ENCODE assay signal across 10 cellular contexts in the genomic region with DNA sequence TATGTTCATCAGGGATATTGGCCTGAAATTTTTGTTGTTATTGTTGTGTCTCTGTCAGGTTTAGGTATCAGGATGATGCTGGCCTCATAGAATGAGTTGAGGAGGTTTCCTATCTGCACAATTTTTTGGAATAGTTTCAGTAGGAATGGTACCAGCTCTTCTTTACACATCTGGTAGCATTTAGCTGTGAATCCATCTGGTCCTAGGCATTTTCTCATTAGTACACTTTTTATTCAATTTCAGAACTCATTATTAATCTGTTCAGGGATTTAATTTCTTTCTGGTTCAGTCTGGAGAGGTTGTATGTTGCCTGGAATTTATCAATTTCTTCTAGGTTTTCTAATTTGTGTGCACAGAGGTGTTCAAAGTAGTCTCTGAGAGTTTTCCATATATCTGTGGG. TPM values are rescaled to one million over a fixed set of nuclear protein-coding genes. Genes with fewer than 3 reads are reported as not detected.
"Had no signal": no experiment of that assay in that cellular context is flagged by ENCODE, and none has a peak within 500 bp of the region (broad histone marks: within the 10 kb centered on the region; RNA-seq: fewer than 3 reads in every experiment).

No MANE protein-coding gene starts in this region.

- H3K4me1 ChIP-seq: HAP-1 had no signal

- H2AFZ ChIP-seq: GM23248 had no signal

- DNase-seq: GM23248, GOT3, H7, HFFc6 had no signal

- H3K27ac ChIP-seq: GM23248, HL-60 had no signal

- H3K4me3 ChIP-seq: GM23248, HAP-1 had no signal

- H3K36me3 ChIP-seq: HAP-1 had no signal

- H3K9ac ChIP-seq: GM23248 had no signal

RNA-seq across cellular contexts. Expression of gene STRIT1, which starts 57.0 kb away (rescaled TPM):
- total RNA-seq: GM23248, H4, H7, HepG2, HFFc6, HT1080 had no signal
- polyA plus RNA-seq: GM23248, HepG2, IgD-negative memory B cell had no signal
